In the genomic region with DNA sequence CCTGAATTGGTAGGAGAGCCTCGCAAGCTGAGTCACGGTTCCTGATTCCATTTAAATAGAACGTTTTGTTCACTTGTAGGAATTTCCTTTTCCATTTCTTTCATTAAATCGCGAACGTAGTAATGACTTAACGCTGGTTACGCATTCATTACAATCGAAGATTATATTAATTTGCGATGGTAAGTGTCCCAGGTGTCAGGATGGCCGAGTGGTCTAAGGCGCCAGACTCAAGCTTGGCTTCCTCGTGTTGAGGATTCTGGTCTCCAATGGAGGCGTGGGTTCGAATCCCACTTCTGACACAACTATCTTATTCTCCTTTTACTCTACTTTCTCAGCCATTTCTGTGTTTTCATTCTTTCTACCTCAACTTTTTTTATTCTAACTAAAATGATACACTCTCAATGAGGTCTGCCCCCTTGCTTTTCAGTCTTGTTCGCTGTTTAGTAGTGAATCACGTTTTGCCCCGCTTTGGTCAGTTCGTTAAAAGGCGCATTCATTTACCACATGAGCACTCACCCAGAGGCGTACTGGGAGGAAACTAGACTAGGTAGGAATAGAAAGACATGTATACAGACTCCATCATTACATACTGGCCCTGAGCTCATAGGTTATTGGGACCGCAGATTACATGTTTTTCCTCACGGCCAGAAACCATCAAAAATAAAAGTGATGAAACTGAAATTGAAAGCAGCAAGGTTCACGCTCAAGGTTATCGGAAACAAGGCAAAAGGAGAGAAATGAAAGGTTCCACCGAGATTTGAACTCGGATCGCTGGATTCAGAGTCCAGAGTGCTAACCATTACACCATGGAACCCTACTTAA, we compare ENCODE assay signal across 1 cellular context.
A peak's percentile ranks its signal among the peaks of the same experiment; 100 is the strongest.
TF ChIP-seq lines count a peak whose summit lies in the region.

No MANE protein-coding gene starts in this region.

TF ChIP-seq in GM12878, 131 proteins besides CTCF, POLR2A, EP300 and RAD21 (continued from another document and continues in another):
- peak; percentile 99 for TF ChIP-seq TARDBP (IDR thresholded peaks at IDR 0.05; ENCODE audit: borderline replicate concordance)
- no peak; the same call in 1 of the 2 replicates for TF ChIP-seq NFIC (IDR thresholded peaks at IDR 0.05; ENCODE audit: low read depth, low read length)
- TF ChIP-seq YBX1 (IDR thresholded peaks at IDR 0.05): no peak
- TF ChIP-seq, protein P1, sequence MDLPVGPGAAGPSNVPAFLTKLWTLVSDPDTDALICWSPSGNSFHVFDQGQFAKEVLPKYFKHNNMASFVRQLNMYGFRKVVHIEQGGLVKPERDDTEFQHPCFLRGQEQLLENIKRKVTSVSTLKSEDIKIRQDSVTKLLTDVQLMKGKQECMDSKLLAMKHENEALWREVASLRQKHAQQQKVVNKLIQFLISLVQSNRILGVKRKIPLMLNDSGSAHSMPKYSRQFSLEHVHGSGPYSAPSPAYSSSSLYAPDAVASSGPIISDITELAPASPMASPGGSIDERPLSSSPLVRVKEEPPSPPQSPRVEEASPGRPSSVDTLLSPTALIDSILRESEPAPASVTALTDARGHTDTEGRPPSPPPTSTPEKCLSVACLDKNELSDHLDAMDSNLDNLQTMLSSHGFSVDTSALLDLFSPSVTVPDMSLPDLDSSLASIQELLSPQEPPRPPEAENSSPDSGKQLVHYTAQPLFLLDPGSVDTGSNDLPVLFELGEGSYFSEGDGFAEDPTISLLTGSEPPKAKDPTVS (IDR thresholded peaks at IDR 0.05; ENCODE audit: low read depth, low read length): 0 out of 2 replicates have a peak, but pooled peaks have one; percentile 47
- no peak for TF ChIP-seq REST (IDR thresholded peaks at IDR 0.05; ENCODE audit: low read depth, low read length)
- 0 out of 2 replicates have a peak, but pooled peaks have one; percentile 32 for TF ChIP-seq IKZF1 (conservative IDR thresholded peaks at IDR 0.05)
- TF ChIP-seq RCOR1 (conservative IDR thresholded peaks at IDR 0.05; ENCODE audit: low read depth, low read length): no peak
- TF ChIP-seq BHLHE40 (IDR thresholded peaks at IDR 0.05; ENCODE audit: borderline replicate concordance in 1 of 2, low read depth in 2 of 2, low read length in 1 of 2): peak; percentile 49 to 71; a peak in 2 of 4 replicates
- TF ChIP-seq SIN3A (IDR thresholded peaks at IDR 0.05; ENCODE audit: low read depth, low read length): no peak
- no peak for TF ChIP-seq FOS (IDR thresholded peaks at IDR 0.05; ENCODE audit: borderline replicate concordance, extremely low read depth, insufficient read length)
- peak; percentile 54; the same call in 1 of the 2 replicates for TF ChIP-seq NKRF (conservative IDR thresholded peaks at IDR 0.05)
- peak; percentile 98 for TF ChIP-seq ZSCAN29 (IDR thresholded peaks at IDR 0.05)
- no peak for TF ChIP-seq EZH2 (IDR thresholded peaks at IDR 0.05; ENCODE audit: borderline replicate concordance, control insufficient read depth, low read depth, low read length)
- peak; percentile 88 for TF ChIP-seq NBN (IDR thresholded peaks at IDR 0.05)
- peak; percentile 9; the same call in 1 of the 2 replicates for TF ChIP-seq MTA2 (IDR thresholded peaks at IDR 0.05; ENCODE audit: low read depth)
- TF ChIP-seq ZBTB40 (IDR thresholded peaks at IDR 0.05; ENCODE audit: borderline replicate concordance): peak; percentile 72
- TF ChIP-seq ELK1 (IDR thresholded peaks at IDR 0.05; ENCODE audit: low read depth, low read length): no peak
- peak; percentile 63; the same call in 1 of the 2 replicates for TF ChIP-seq ZNF217 (IDR thresholded peaks at IDR 0.05)
- TF ChIP-seq NRF1 (conservative IDR thresholded peaks at IDR 0.05; ENCODE audit: low read depth, low read length): no peak
- TF ChIP-seq YY1 (IDR thresholded peaks at IDR 0.05; ENCODE audit: low read depth, low read length): peak; percentile 84
- TF ChIP-seq MEF2B (IDR thresholded peaks at IDR 0.05; ENCODE audit: partially characterized antibody, poor library complexity, severe bottlenecking): peak; percentile 7
- TF ChIP-seq RB1 (IDR thresholded peaks at IDR 0.05; ENCODE audit: borderline replicate concordance): peak; percentile 22; the same call in 1 of the 2 replicates
- TF ChIP-seq ZNF687 (IDR thresholded peaks at IDR 0.05): peak; percentile 21; the same call in 1 of the 2 replicates
- TF ChIP-seq ESRRA (IDR thresholded peaks at IDR 0.05; ENCODE audit: low read length): peak; percentile 94
- TF ChIP-seq TAF1 (IDR thresholded peaks at IDR 0.05; ENCODE audit: borderline replicate concordance, low read depth, low read length): no peak
- TF ChIP-seq, protein P2, sequence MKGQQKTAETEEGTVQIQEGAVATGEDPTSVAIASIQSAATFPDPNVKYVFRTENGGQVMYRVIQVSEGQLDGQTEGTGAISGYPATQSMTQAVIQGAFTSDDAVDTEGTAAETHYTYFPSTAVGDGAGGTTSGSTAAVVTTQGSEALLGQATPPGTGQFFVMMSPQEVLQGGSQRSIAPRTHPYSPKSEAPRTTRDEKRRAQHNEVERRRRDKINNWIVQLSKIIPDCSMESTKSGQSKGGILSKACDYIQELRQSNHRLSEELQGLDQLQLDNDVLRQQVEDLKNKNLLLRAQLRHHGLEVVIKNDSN (IDR thresholded peaks at IDR 0.05; ENCODE audit: borderline replicate concordance, extremely low read length, insufficient read depth, low read depth, low read length): no peak
- TF ChIP-seq GABPA (IDR thresholded peaks at IDR 0.05; ENCODE audit: low read depth): peak; percentile 65
- TF ChIP-seq JUND (IDR thresholded peaks at IDR 0.05; ENCODE audit: low read depth, low read length): no peak
- no peak for TF ChIP-seq WRNIP1 (IDR thresholded peaks at IDR 0.05; ENCODE audit: borderline replicate concordance, low read depth, low read length)
- no peak for TF ChIP-seq PML (IDR thresholded peaks at IDR 0.05; ENCODE audit: low read length)
- peak; percentile 8; the same call in 1 of the 2 replicates for TF ChIP-seq JUNB (IDR thresholded peaks at IDR 0.05)
- peak; percentile 31 to 54; a peak in 3 of 4 replicates for TF ChIP-seq IKZF2 (IDR thresholded peaks at IDR 0.05)
- TF ChIP-seq RELA (IDR thresholded peaks at IDR 0.05; ENCODE audit: borderline replicate concordance, partially characterized antibody): peak; percentile 6
- TF ChIP-seq CHD2 (IDR thresholded peaks at IDR 0.05; ENCODE audit: borderline replicate concordance, low read depth, low read length): no peak
- TF ChIP-seq HCFC1 (IDR thresholded peaks at IDR 0.05; ENCODE audit: low read length): 0 out of 2 replicates have a peak, but pooled peaks have one; percentile 19
- TF ChIP-seq HDGF (IDR thresholded peaks at IDR 0.05): no peak
- TF ChIP-seq, protein P3, sequence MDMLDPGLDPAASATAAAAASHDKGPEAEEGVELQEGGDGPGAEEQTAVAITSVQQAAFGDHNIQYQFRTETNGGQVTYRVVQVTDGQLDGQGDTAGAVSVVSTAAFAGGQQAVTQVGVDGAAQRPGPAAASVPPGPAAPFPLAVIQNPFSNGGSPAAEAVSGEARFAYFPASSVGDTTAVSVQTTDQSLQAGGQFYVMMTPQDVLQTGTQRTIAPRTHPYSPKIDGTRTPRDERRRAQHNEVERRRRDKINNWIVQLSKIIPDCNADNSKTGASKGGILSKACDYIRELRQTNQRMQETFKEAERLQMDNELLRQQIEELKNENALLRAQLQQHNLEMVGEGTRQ (IDR thresholded peaks at IDR 0.05; ENCODE audit: borderline replicate concordance, low read depth, low read length): no peak
- TF ChIP-seq ZNF24 (IDR thresholded peaks at IDR 0.05): peak; percentile 99
- peak; percentile 72 for TF ChIP-seq ATF7 (IDR thresholded peaks at IDR 0.05; ENCODE audit: low read depth)
- peak; percentile 65 for TF ChIP-seq RUNX3 (IDR thresholded peaks at IDR 0.05; ENCODE audit: low read length)
